12 cellular contexts compared by ENCODE assay signal in the genomic region with DNA sequence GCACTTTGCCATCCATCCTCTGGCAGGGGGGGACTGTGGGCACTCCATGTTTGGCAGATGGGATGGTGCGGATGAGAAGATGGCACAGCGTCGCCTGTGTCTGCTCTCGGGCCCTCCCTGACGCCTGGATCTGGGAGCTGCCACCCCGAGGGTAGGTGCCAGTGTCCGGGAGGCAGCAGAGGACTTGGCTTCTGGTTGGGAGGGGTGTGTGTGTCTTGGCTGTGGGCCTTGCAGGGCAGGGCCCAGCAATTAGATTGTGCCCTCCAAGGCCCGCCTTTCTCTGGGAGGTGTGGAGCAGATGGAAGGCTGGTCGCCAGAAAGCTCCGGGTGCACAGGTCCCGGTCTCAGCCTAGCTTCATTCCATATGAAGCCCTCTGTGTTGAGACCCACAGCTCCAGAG. TPM values are rescaled to one million over a fixed set of nuclear protein-coding genes. Genes with fewer than 3 reads are reported as not detected.
A peak's percentile ranks its signal among the peaks of the same experiment; 100 is the strongest.
DNase-seq lines count a peak whose midpoint lies in the region; ATAC-seq and TF ChIP-seq lines count a peak whose summit lies in the region.
"Had no signal": no experiment of that assay in that cellular context is flagged by ENCODE, and none has a peak within 500 bp of the region (broad histone marks: within the 10 kb centered on the region; RNA-seq: fewer than 3 reads in every experiment).

No MANE protein-coding gene starts in this region.

- intact Hi-C loops in uterus (cut with DNase I; ENCODE audit: low total_unique reads) = no loop called here

- no peak overlapping the region for H3K27ac Mint-ChIP-seq in activated naive CD4-positive, alpha-beta T cell treated with anti-CD3 and anti-CD28 coated beads, Interleukin-2, amount 50 U/mL, for 24 hours
- peak overlapping the region; percentile 75 for H3K27ac Mint-ChIP-seq in stimulated activated memory B cell treated with anti-CD40 and anti-IgM and Interleukin-4, amounts not matched to agents 10 μg/mL and 1 μg/mL and 100 μg/mL, for 72 hours

- peak overlapping the region; percentile 20 to 69 for H3K9ac ChIP-seq in duodenal mucosa (ENCODE audit: low read depth in 1 of 2, low read length in 2 of 2)
- H3K9ac ChIP-seq: neural progenitor cell had no signal

- H3K36me3 Mint-ChIP-seq in activated naive CD4-positive, alpha-beta T cell treated with anti-CD3 and anti-CD28 coated beads, Interleukin-2, amount 50 U/mL, for 24 hours = peaks cover 8% of the 10 kb centered on the region
- peaks cover under 1% of the 10 kb centered on the region for H3K36me3 Mint-ChIP-seq in stimulated activated memory B cell treated with anti-CD40 and anti-IgM and Interleukin-4, amounts not matched to agents 10 μg/mL and 1 μg/mL and 100 μg/mL, for 72 hours
- H3K36me3 Mint-ChIP-seq: neural progenitor cell had no signal

- H3K4me3 ChIP-seq in duodenal mucosa (ENCODE audit: low read depth in 1 of 2, low read length in 2 of 2) (peak overlapping the region; percentile 73), uterus (no peak overlapping the region)
- H3K4me3 ChIP-seq: neural progenitor cell had no signal

- peaks cover 63% of the 10 kb centered on the region for H3K4me1 Mint-ChIP-seq in activated naive CD4-positive, alpha-beta T cell treated with anti-CD3 and anti-CD28 coated beads, Interleukin-2, amount 50 U/mL, for 24 hours
- H3K4me1 Mint-ChIP-seq in stimulated activated memory B cell treated with anti-CD40 and anti-IgM and Interleukin-4, amounts not matched to agents 10 μg/mL and 1 μg/mL and 100 μg/mL, for 72 hours = peaks cover 68% of the 10 kb centered on the region

- no peaks in the 10 kb centered on the region for H3K27me3 Mint-ChIP-seq in activated naive CD4-positive, alpha-beta T cell treated with anti-CD3 and anti-CD28 coated beads, Interleukin-2, amount 50 U/mL, for 24 hours
- no peaks in the 10 kb centered on the region for H3K27me3 Mint-ChIP-seq in stimulated activated memory B cell treated with anti-CD40 and anti-IgM and Interleukin-4, amounts not matched to agents 10 μg/mL and 1 μg/mL and 100 μg/mL, for 72 hours

- TF ChIP-seq CTCF in uterus (IDR thresholded peaks at IDR 0.05) = no peak

- TF ChIP-seq POLR2A in uterus (IDR thresholded peaks at IDR 0.05) = no peak
- TF ChIP-seq POLR2A in erythroblast (IDR thresholded peaks at IDR 0.05; ENCODE audit: low read length) = no peak

- H3K36me3 ChIP-seq in duodenal mucosa (ENCODE audit: control insufficient read depth in 1 of 2, insufficient read depth in 2 of 2, low read length in 2 of 2) = no peaks in the 10 kb centered on the region
- no peaks in the 10 kb centered on the region for H3K36me3 ChIP-seq in uterus
- H3K36me3 ChIP-seq: neural progenitor cell had no signal

- no peak for ATAC-seq in stimulated activated memory B cell treated with anti-CD40 and anti-IgM and Interleukin-4, amounts not matched to agents 10 μg/mL and 1 μg/mL and 100 μg/mL, for 72 hours

- H3K27me3 ChIP-seq in duodenal mucosa (ENCODE audit: control insufficient read depth in 1 of 2, insufficient read depth in 2 of 2, low read length in 2 of 2) (no peaks in the 10 kb centered on the region), uterus (no peaks in the 10 kb centered on the region)
- H3K27me3 ChIP-seq: neural progenitor cell had no signal

- H3K4me1 ChIP-seq in duodenal mucosa (ENCODE audit: control insufficient read depth in 1 of 2, insufficient read depth in 2 of 2, low read length in 2 of 2) (peaks cover 29 to 30% of the 10 kb centered on the region in 2 donors), uterus (no peaks in the 10 kb centered on the region)

- peak overlapping the region; percentile 79 for H3K4me3 Mint-ChIP-seq in activated naive CD4-positive, alpha-beta T cell treated with anti-CD3 and anti-CD28 coated beads, Interleukin-2, amount 50 U/mL, for 24 hours
- peak overlapping the region; percentile 2 for H3K4me3 Mint-ChIP-seq in stimulated activated memory B cell treated with anti-CD40 and anti-IgM and Interleukin-4, amounts not matched to agents 10 μg/mL and 1 μg/mL and 100 μg/mL, for 72 hours
- H3K4me3 Mint-ChIP-seq: neural progenitor cell had no signal

- H3K9me3 Mint-ChIP-seq in activated naive CD4-positive, alpha-beta T cell treated with anti-CD3 and anti-CD28 coated beads, Interleukin-2, amount 50 U/mL, for 24 hours = no peaks in the 10 kb centered on the region
- H3K9me3 Mint-ChIP-seq in stimulated activated memory B cell treated with anti-CD40 and anti-IgM and Interleukin-4, amounts not matched to agents 10 μg/mL and 1 μg/mL and 100 μg/mL, for 72 hours = no peaks in the 10 kb centered on the region
- H3K9me3 Mint-ChIP-seq: neural progenitor cell had no signal

- DNase-seq in activated naive CD4-positive, alpha-beta T cell (lab: John Stamatoyannopoulos, UW) = no peak
- DNase-seq in NCI-H2196 (lab: John Stamatoyannopoulos, UW; ENCODE audit: unreplicated experiment) = peak; percentile 36
- no peak for DNase-seq in uterus
- no peak for DNase-seq in effector CD8-positive, alpha-beta T cell (lab: John Stamatoyannopoulos, UW)
- DNase-seq in erythroblast (lab: John Stamatoyannopoulos, UW) = no peak
- DNase-seq: NCI-H526, WERI-Rb-1 had no signal

- H3K9me3 ChIP-seq in duodenal mucosa (ENCODE audit: control insufficient read depth in 1 of 2, low read length in 2 of 2) (no peaks in the 10 kb centered on the region), uterus (no peaks in the 10 kb centered on the region)

- H3K27ac ChIP-seq in duodenal mucosa (ENCODE audit: low read depth, low read length) = no peak overlapping the region
- H3K27ac ChIP-seq in uterus = no peak overlapping the region
- H3K27ac ChIP-seq: neural progenitor cell, WERI-Rb-1 had no signal

RNA-seq across cellular contexts. Expression of a gene that starts 1.4 kb away (rescaled TPM):
- total RNA-seq in uterus = 10 to 100 TPM in 1 of 4 donors, 1 to 10 TPM in 3; 1.5 to 23.1 (median 6.7) TPM

RNA-seq across cellular contexts. Expression of a gene that starts 48.2 kb away (rescaled TPM):
- under 1 TPM in 1 of 4 donors, not detected in 3; 0.21 TPM for total RNA-seq in uterus
- total RNA-seq: M059J had no signal

Comparison
In these comparisons a context has a peak if more than half of its experiments do, and no peak if none do; other contexts are left out.
1. H3K4me3 ChIP-seq: peak in duodenal mucosa (2 of 2); none in uterus (0 of 2).